15 cellular contexts compared by ENCODE assay signal in genomic region chr6:109303647-109304283, GRCh38.
DNase-seq lines count a peak whose midpoint lies in the region; ATAC-seq lines count a peak whose summit lies in the region.
"Had no signal": no experiment of that assay in that cellular context is flagged by ENCODE, and none has a peak within 500 bp of the region (broad histone marks: within the 10 kb centered on the region; RNA-seq: fewer than 3 reads in every experiment).

No MANE protein-coding gene starts in this region.

- H3K27ac Mint-ChIP-seq in activated T-helper 2 cell treated with anti-CD3 and anti-CD28 coated beads, Interferon-gamma antibody, Interleukin-2, Interleukin-4, amounts not matched to agents 10 μg/mL and 5 μg/mL and 100 μg/mL, durations not matched to agents 14 hours and 24 hours and 36 hours: peak overlapping the region; percentile 38
- H3K27ac Mint-ChIP-seq: activated CD8-positive, alpha-beta T cell treated with anti-CD3 and anti-CD28 coated beads for 36 hours had no signal

- peaks cover 0 to 4% (median 0%) of the 10 kb centered on the region in 11 experiments; a peak in 1 of 22 replicates for H3K9me3 ChIP-seq in BLaER1 treated with 17β-estradiol and CSF1 and Interleukin-3, amounts not matched to agents 10 nM and 100 nM (replicated peaks in 1 of 11)
- H3K9me3 ChIP-seq in mucosa of rectum (ENCODE audit: control insufficient read depth in 2 of 2, low read length in 2 of 2): no peaks in the 10 kb centered on the region

- no peak overlapping the region; a peak in 1 of 20 replicates for H3K4me3 ChIP-seq in BLaER1 treated with 17β-estradiol and CSF1 and Interleukin-3, amounts not matched to agents 10 nM and 100 nM
- no peak overlapping the region for H3K4me3 ChIP-seq in mucosa of rectum (ENCODE audit: low read length in 2 of 2)

- no peaks in the 10 kb centered on the region for H4K20me1 ChIP-seq in BLaER1 treated with 17β-estradiol and CSF1 and Interleukin-3, amounts not matched to agents 10 nM and 100 nM

- DNase-seq in activated T-helper 2 cell treated with anti-CD3 and anti-CD28 coated beads, Interferon-gamma antibody, Interleukin-2, Interleukin-4, amounts not matched to agents 10 μg/mL and 5 μg/mL and 100 μg/mL, durations not matched to agents 14 hours and 24 hours and 36 hours (ENCODE audit: low spot score): no peak
- no peak for DNase-seq in amygdala (lab: John Stamatoyannopoulos, UW)
- DNase-seq: activated gamma-delta T cell treated with Interleukin-2 at 50 U/mL for 16 hours; NCI-H1694 treated with DMSO at 0.1 percent for 48 hours; retina; Right ventricle myocardium superior; stimulated activated CD4-positive, alpha-beta T cell treated with anti-CD3 and anti-CD28 coated beads, Interleukin-4, amount 100 ng/mL, for 24 hours had no signal

- no peaks in the 10 kb centered on the region for H3K36me3 Mint-ChIP-seq in activated T-helper 2 cell treated with anti-CD3 and anti-CD28 coated beads, Interferon-gamma antibody, Interleukin-2, Interleukin-4, amounts not matched to agents 10 μg/mL and 5 μg/mL and 100 μg/mL, durations not matched to agents 14 hours and 24 hours and 36 hours (ENCODE audit: low read depth)
- H3K36me3 Mint-ChIP-seq: IgD-negative memory B cell had no signal

- H3K27me3 Mint-ChIP-seq in activated T-helper 2 cell treated with anti-CD3 and anti-CD28 coated beads, Interferon-gamma antibody, Interleukin-2, Interleukin-4, amounts not matched to agents 10 μg/mL and 5 μg/mL and 100 μg/mL, durations not matched to agents 14 hours and 24 hours and 36 hours (ENCODE audit: low read depth): no peaks in the 10 kb centered on the region
- H3K27me3 Mint-ChIP-seq: IgD-negative memory B cell had no signal

- H3K9me3 Mint-ChIP-seq in activated T-helper 2 cell treated with anti-CD3 and anti-CD28 coated beads, Interferon-gamma antibody, Interleukin-2, Interleukin-4, amounts not matched to agents 10 μg/mL and 5 μg/mL and 100 μg/mL, durations not matched to agents 14 hours and 24 hours and 36 hours: no peaks in the 10 kb centered on the region
- H3K9me3 Mint-ChIP-seq: activated CD8-positive, alpha-beta T cell treated with anti-CD3 and anti-CD28 coated beads for 36 hours; IgD-negative memory B cell had no signal

- H3K36me3 ChIP-seq in BLaER1 treated with 17β-estradiol and CSF1 and Interleukin-3, amounts not matched to agents 10 nM and 100 nM: no peaks in the 10 kb centered on the region
- H3K36me3 ChIP-seq in mucosa of rectum (ENCODE audit: control insufficient read depth in 2 of 2, insufficient read depth in 2 of 2, low read length in 2 of 2): no peaks in the 10 kb centered on the region

- peak; percentile 16 for ATAC-seq in GM21529 (IDR thresholded peaks at IDR 0.05; ENCODE audit: unreplicated experiment)
- ATAC-seq in HG02623 (IDR thresholded peaks at IDR 0.05; ENCODE audit: unreplicated experiment): no peak
- no peak for ATAC-seq in GM18520 (IDR thresholded peaks at IDR 0.05; ENCODE audit: unreplicated experiment)
- ATAC-seq in GM19023 (IDR thresholded peaks at IDR 0.05; ENCODE audit: unreplicated experiment): no peak
- ATAC-seq: activated CD8-positive, alpha-beta T cell treated with anti-CD3 and anti-CD28 coated beads for 36 hours had no signal

- no peak overlapping the region for H3K4me3 Mint-ChIP-seq in activated T-helper 2 cell treated with anti-CD3 and anti-CD28 coated beads, Interferon-gamma antibody, Interleukin-2, Interleukin-4, amounts not matched to agents 10 μg/mL and 5 μg/mL and 100 μg/mL, durations not matched to agents 14 hours and 24 hours and 36 hours (ENCODE audit: low read depth)
- H3K4me3 Mint-ChIP-seq: activated CD8-positive, alpha-beta T cell treated with anti-CD3 and anti-CD28 coated beads for 36 hours had no signal

- peaks cover 35% of the 10 kb centered on the region for H3K4me1 Mint-ChIP-seq in activated T-helper 2 cell treated with anti-CD3 and anti-CD28 coated beads, Interferon-gamma antibody, Interleukin-2, Interleukin-4, amounts not matched to agents 10 μg/mL and 5 μg/mL and 100 μg/mL, durations not matched to agents 14 hours and 24 hours and 36 hours (ENCODE audit: low read depth)

- H3K4me2 ChIP-seq in BLaER1 treated with 17β-estradiol and CSF1 and Interleukin-3, amounts not matched to agents 10 nM and 100 nM: peak overlapping the region; percentile 58 to 84 (median 77)

- peak overlapping the region in 8 of 11 experiments; percentile 4 to 61 (median 33); a peak in 12 of 22 replicates for H3K9ac ChIP-seq in BLaER1 treated with 17β-estradiol and CSF1 and Interleukin-3, amounts not matched to agents 10 nM and 100 nM
- peak overlapping the region in 1 of 2 donors; percentile 6 for H3K9ac ChIP-seq in mucosa of rectum (ENCODE audit: low read depth in 1 of 2, low read length in 2 of 2)

- peak overlapping the region in 10 of 11 experiments; percentile 12 to 78 (median 61); a peak in 17 of 22 replicates for H3K27ac ChIP-seq in BLaER1 treated with 17β-estradiol and CSF1 and Interleukin-3, amounts not matched to agents 10 nM and 100 nM
- peak overlapping the region; percentile 58 to 71 for H3K27ac ChIP-seq in mucosa of rectum (ENCODE audit: low read depth in 2 of 2, low read length in 2 of 2)

- peaks cover 64 to 86% (median 66%) of the 10 kb centered on the region in 10 experiments for H3K4me1 ChIP-seq in BLaER1 treated with 17β-estradiol and CSF1 and Interleukin-3, amounts not matched to agents 10 nM and 100 nM
- H3K4me1 ChIP-seq in mucosa of rectum (ENCODE audit: control insufficient read depth in 2 of 2, insufficient read depth in 2 of 2, low read length in 2 of 2): peaks cover 7 to 24% of the 10 kb centered on the region in 2 donors

- no peaks in the 10 kb centered on the region for H3K27me3 ChIP-seq in BLaER1 treated with 17β-estradiol and CSF1 and Interleukin-3, amounts not matched to agents 10 nM and 100 nM
- H3K27me3 ChIP-seq in mucosa of rectum (ENCODE audit: control insufficient read depth in 2 of 2, insufficient read depth in 2 of 2, low read length in 2 of 2): no peaks in the 10 kb centered on the region

- intact Hi-C loops in activated T-helper 2 cell treated with anti-CD3 and anti-CD28 coated beads, Interferon-gamma antibody, Interleukin-2, Interleukin-4, amounts not matched to agents 10 μg/mL and 5 μg/mL and 100 μg/mL, durations not matched to agents 14 hours and 24 hours and 36 hours (cut with micrococcal nuclease): loop anchor here (10.0 kb wide), 1 partner anchor 119 kb away; no protein-coding TSS in a partner anchor
